8 cellular contexts compared by ENCODE assay signal in genomic region chr3:153163349-153164008, GRCh38. TPM values are rescaled to one million over a fixed set of nuclear protein-coding genes. Genes with fewer than 3 reads are reported as not detected.
DNase-seq lines count a peak whose midpoint lies in the region; ATAC-seq and TF ChIP-seq lines count a peak whose summit lies in the region.

No MANE protein-coding gene starts in this region.

- peak overlapping the region; percentile 93 for H3K9ac ChIP-seq in neuronal stem cell (ENCODE audit: low read depth, low read length, poor library complexity)

- no CpG with 5 or more reads among the region's 17 CpGs for WGBS in neuronal stem cell (ENCODE audit: extremely low coverage in 2 of 2, insufficient read length in 2 of 2, insufficient replicate concordance in 1 of 2), 2 donors

- H2AK5ac ChIP-seq in neuronal stem cell (ENCODE audit: low read depth, low read length) = peak overlapping the region; percentile 83

- H2BK15ac ChIP-seq in neuronal stem cell (ENCODE audit: low read length) = peak overlapping the region; percentile 78

- H2AFZ ChIP-seq in neuronal stem cell (ENCODE audit: low read length) = peak overlapping the region; percentile 97

- no peak overlapping the region for H4K8ac ChIP-seq in neuronal stem cell (ENCODE audit: low read depth, low read length)

- H3K36me3 ChIP-seq in SJSA1 = peaks cover 48% of the 10 kb centered on the region
- H3K36me3 ChIP-seq in neuronal stem cell (replicated peaks in 1 of 2; ENCODE audit: control insufficient read depth in 2 of 2, insufficient read depth in 2 of 2, low read length in 2 of 2) = peaks cover 0 to 7% of the 10 kb centered on the region in 2 donors

- H2BK5ac ChIP-seq in neuronal stem cell (ENCODE audit: low read length) = peak overlapping the region; percentile 88

- no peak for TF ChIP-seq CTCF in epithelial cell of proximal tubule (conservative IDR thresholded peaks at IDR 0.05; ENCODE audit: low read depth, low read length)

- peak overlapping the region; percentile 95 for H3K18ac ChIP-seq in neuronal stem cell (ENCODE audit: low read length)

- H3K9me3 ChIP-seq in SJSA1 (replicated peaks) (no peaks in the 10 kb centered on the region), neuronal stem cell (replicated peaks in 1 of 2; ENCODE audit: control insufficient read depth in 2 of 2, insufficient read depth in 1 of 2, low read depth in 1 of 2, low read length in 2 of 2) (no peaks in the 10 kb centered on the region)

- peaks cover 8% of the 10 kb centered on the region for H3K79me1 ChIP-seq in neuronal stem cell (ENCODE audit: low read depth, low read length)

- H4K91ac ChIP-seq in neuronal stem cell (ENCODE audit: low read depth, low read length, poor library complexity) = no peak overlapping the region

- H3K27ac ChIP-seq in SJSA1 (peak overlapping the region; percentile 54; the same call in 1 of the 2 replicates), neuronal stem cell (replicated peaks; ENCODE audit: low read length) (no peak overlapping the region)

- H3K23ac ChIP-seq in neuronal stem cell (ENCODE audit: low read depth, low read length, poor library complexity) = peak overlapping the region; percentile 99

- peak overlapping the region; percentile 94 for H3K4me3 ChIP-seq in SJSA1
- peak overlapping the region; percentile 94 for H3K4me3 ChIP-seq in epithelial cell of proximal tubule (ENCODE audit: low read depth, low read length)
- H3K4me3 ChIP-seq in neuronal stem cell (ENCODE audit: low read length in 2 of 2) = peak overlapping the region; percentile 95 to 99

- peak; percentile 3 for DNase-seq in activated CD4-positive, alpha-beta T cell treated with anti-CD3 and anti-CD28 coated beads, Interleukin-2, amount 50 U/mL, for 1 hour
- DNase-seq in activated CD4-positive, alpha-beta T cell treated with anti-CD3 and anti-CD28 coated beads, Interleukin-2, amount 50 U/mL, for 4 hours = no peak
- DNase-seq in SJSA1 (ENCODE audit: low read depth in 1 of 2, low spot score in 2 of 2) (peak in 1 of 2 experiments; percentile 52), epithelial cell of proximal tubule (ENCODE audit: low read depth) (no peak), neuronal stem cell (ENCODE audit: low spot score) (no peak), NCI-H774 (lab: John Stamatoyannopoulos, UW) (no peak)

- H2BK12ac ChIP-seq in neuronal stem cell (ENCODE audit: low read length) = no peak overlapping the region

- peak overlapping the region; percentile 99 for H3K14ac ChIP-seq in neuronal stem cell (ENCODE audit: low read length)

- H3K27me3 ChIP-seq in SJSA1 (replicated peaks) (no peaks in the 10 kb centered on the region), neuronal stem cell (ENCODE audit: control insufficient read depth in 3 of 3, insufficient read depth in 3 of 3, low read depth in 1 of 3, low read length in 3 of 3) (no peaks in the 10 kb centered on the region)

- H3K4me1 ChIP-seq in SJSA1 (replicated peaks) (peaks cover 30% of the 10 kb centered on the region), neuronal stem cell (ENCODE audit: control insufficient read depth in 2 of 2, insufficient read depth in 1 of 2, low read depth in 1 of 2, low read length in 2 of 2) (peaks cover 2 to 3% of the 10 kb centered on the region in 2 donors)

- peak overlapping the region; percentile 75 for H3K4me2 ChIP-seq in neuronal stem cell (ENCODE audit: insufficient read depth, low read length, poor library complexity, severe bottlenecking)

- H3K4ac ChIP-seq in neuronal stem cell (ENCODE audit: low read length) = peak overlapping the region; percentile 91

- ATAC-seq in HG03571 (IDR thresholded peaks at IDR 0.05; ENCODE audit: unreplicated experiment) (no peak), GM18867 (IDR thresholded peaks at IDR 0.05; ENCODE audit: unreplicated experiment) (no peak)

- no peak overlapping the region for H2BK120ac ChIP-seq in neuronal stem cell (ENCODE audit: low read depth, low read length)

RNA-seq across cellular contexts. Expression of gene RAP2B, which starts 1.5 kb away (rescaled TPM):
- total RNA-seq in SJSA1 (2014; rRNA removed; shearing (Covaris generic)) = 20.9 and 21.7 TPM in 2 replicates
- total RNA-seq in epithelial cell of proximal tubule = 21.7 and 44.7 TPM in 2 replicates
- polyA plus RNA-seq in neuronal stem cell (2013, experiment 1 of 2) = 13.0 TPM
- 13.3 TPM for polyA plus RNA-seq in neuronal stem cell (2013, experiment 2 of 2)
